18 cellular contexts compared by ENCODE assay signal in the genomic region with DNA sequence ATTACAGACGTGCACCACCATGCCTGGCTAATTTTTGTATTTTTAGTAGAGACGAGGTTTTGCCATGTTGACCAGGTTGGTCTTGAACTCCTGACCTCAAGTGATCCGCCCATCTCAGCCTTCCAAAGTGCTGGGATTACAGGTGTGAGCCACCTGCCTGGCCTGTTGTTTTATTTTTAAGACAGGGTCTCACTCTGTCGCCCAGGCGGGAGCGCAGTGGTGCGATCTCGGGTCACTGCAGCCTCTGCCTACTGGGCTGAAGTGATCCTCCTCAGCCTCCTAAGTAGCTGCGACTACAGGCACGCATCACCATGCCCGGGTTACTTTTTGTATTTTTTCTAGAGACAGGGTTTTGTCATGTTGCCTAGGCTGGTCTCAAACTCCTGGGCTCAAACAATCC. TPM values are rescaled to one million over a fixed set of nuclear protein-coding genes. Genes with fewer than 3 reads are reported as not detected.
"Had no signal": no experiment of that assay in that cellular context is flagged by ENCODE, and none has a peak within 500 bp of the region (broad histone marks: within the 10 kb centered on the region; RNA-seq: fewer than 3 reads in every experiment).

No MANE protein-coding gene starts in this region.

RNA-seq across cellular contexts. Expression of gene P3R3URF, which starts 46.8 kb away (rescaled TPM):
- total RNA-seq: aorta, body of pancreas, cardiac muscle cell, cerebellum, endothelial cell of umbilical vein, fibroblast of lung, fibroblast of villous mesenchyme, gastroesophageal sphincter, hepatocyte, left cardiac atrium, left ventricle myocardium superior, lung microvascular endothelial cell, mucosa of gallbladder, pancreas, psoas muscle, smooth muscle cell had no signal
- polyA plus RNA-seq: adipose tissue, aorta, cardiac muscle cell, endothelial cell of umbilical vein, esophagus, fibroblast of lung, hepatocyte, pancreas, psoas muscle, smooth muscle cell had no signal

RNA-seq across cellular contexts. Expression of gene TSPAN1, which starts 48.2 kb away (rescaled TPM):
- total RNA-seq: cardiac muscle cell, lung microvascular endothelial cell had no signal
- polyA plus RNA-seq: cardiac muscle cell had no signal
